Comparison of ENCODE assay signal across 9 cellular contexts in genomic region chr10:26890956-26891355, GRCh38. TPM values are rescaled to one million over a fixed set of nuclear protein-coding genes. Genes with fewer than 3 reads are reported as not detected.
DNase-seq lines count a peak whose midpoint lies in the region; ATAC-seq and TF ChIP-seq lines count a peak whose summit lies in the region.
"Had no signal": no experiment of that assay in that cellular context is flagged by ENCODE, and none has a peak within 500 bp of the region (broad histone marks: within the 10 kb centered on the region; RNA-seq: fewer than 3 reads in every experiment).

No MANE protein-coding gene starts in this region.

- H3K9me3 ChIP-seq in HEK293 (ENCODE audit: control insufficient read depth, insufficient read depth, low read depth, low read length), result no peaks in the 10 kb centered on the region
- H3K9me3 ChIP-seq in OCI-LY3 (ENCODE audit: insufficient read depth, low read length), result no peaks in the 10 kb centered on the region

- no peak overlapping the region for H3K9ac ChIP-seq in OCI-LY3 (ENCODE audit: low read length)

- TF ChIP-seq CTCF in HEK293 (tag by site-specific recombination; IDR thresholded peaks at IDR 0.05) (peak; percentile 47; the same call in 1 of the 2 replicates), OCI-LY3 (IDR thresholded peaks at IDR 0.05; ENCODE audit: low read depth, low read length) (peak; percentile 66)

- H3K36me3 Mint-ChIP-seq in activated naive CD8-positive, alpha-beta T cell treated with anti-CD3 and anti-CD28 coated beads, Interleukin-2, amount 10 ng/mL, durations not matched to agents 7 days and 5 days, result no peaks in the 10 kb centered on the region
- no peaks in the 10 kb centered on the region for H3K36me3 Mint-ChIP-seq in immature natural killer cell

- H3K4me3 Mint-ChIP-seq in activated naive CD8-positive, alpha-beta T cell treated with anti-CD3 and anti-CD28 coated beads, Interleukin-2, amount 10 ng/mL, durations not matched to agents 7 days and 5 days, result no peak overlapping the region
- no peak overlapping the region for H3K4me3 Mint-ChIP-seq in immature natural killer cell

- peak overlapping the region; percentile 57 for H3K4me2 ChIP-seq in OCI-LY3 (ENCODE audit: low read length)

- ATAC-seq in activated naive CD8-positive, alpha-beta T cell treated with anti-CD3 and anti-CD28 coated beads, Interleukin-2, amount 10 ng/mL, durations not matched to agents 7 days and 5 days (ENCODE audit: low read depth), result no peak
- no peak for ATAC-seq in GM21723 (IDR thresholded peaks at IDR 0.05; ENCODE audit: unreplicated experiment)

- peaks cover 2% of the 10 kb centered on the region for H3K4me1 Mint-ChIP-seq in activated naive CD8-positive, alpha-beta T cell treated with anti-CD3 and anti-CD28 coated beads, Interleukin-2, amount 10 ng/mL, durations not matched to agents 7 days and 5 days
- no peaks in the 10 kb centered on the region for H3K4me1 Mint-ChIP-seq in immature natural killer cell

- CTCF ChIA-PET in HEK293 (lab: Yijun Ruan, JAX), result interaction anchor here (0.6 to 1.1 kb wide), 5 partner anchors 14 to 472 kb away, joined by 3 to 6 read pairs (median 4); no protein-coding TSS in a partner anchor

- no peaks in the 10 kb centered on the region for H3K36me3 ChIP-seq in HEK293 (ENCODE audit: control insufficient read depth in 2 of 2, insufficient read depth in 1 of 2, low read length in 2 of 2)
- no peaks in the 10 kb centered on the region for H3K36me3 ChIP-seq in OCI-LY3 (replicated peaks; ENCODE audit: low read depth, low read length)

- no peak overlapping the region for H2AFZ ChIP-seq in OCI-LY3 (ENCODE audit: low read depth, low read length)

- peaks cover 5% of the 10 kb centered on the region for H3K27me3 Mint-ChIP-seq in activated naive CD8-positive, alpha-beta T cell treated with anti-CD3 and anti-CD28 coated beads, Interleukin-2, amount 10 ng/mL, durations not matched to agents 7 days and 5 days
- H3K27me3 Mint-ChIP-seq in immature natural killer cell (ENCODE audit: low read depth in 3 of 3), result peaks cover 0 to 12% (median 2%) of the 10 kb centered on the region in 3 donors

- DNase-seq in COLO668 (lab: John Stamatoyannopoulos, UW; ENCODE audit: unreplicated experiment) (peak; percentile 38), immature natural killer cell (peak; percentile 8 to 28 (median 17)), hippocampal formation (lab: John Stamatoyannopoulos, UW) (no peak)
- DNase-seq in activated naive CD8-positive, alpha-beta T cell treated with anti-CD3 and anti-CD28 coated beads, Interleukin-2, amount 10 ng/mL, durations not matched to agents 7 days and 5 days, result peak; percentile 46
- DNase-seq in stimulated activated CD4-positive, alpha-beta T cell treated with anti-CD3 and anti-CD28 coated beads, Interleukin-4, amount 100 ng/mL, for 1 hour, result peak; percentile 24

- no peaks in the 10 kb centered on the region for H4K20me1 ChIP-seq in OCI-LY3 (ENCODE audit: insufficient read depth, low read length)

- H3K79me2 ChIP-seq in OCI-LY3 (ENCODE audit: low read length), result no peaks in the 10 kb centered on the region

- H3K4me1 ChIP-seq in HEK293 (ENCODE audit: control insufficient read depth, insufficient read depth, low read length), result no peaks in the 10 kb centered on the region
- peaks cover 14% of the 10 kb centered on the region for H3K4me1 ChIP-seq in OCI-LY3 (ENCODE audit: low read length)

- no peak overlapping the region for H3K27ac Mint-ChIP-seq in activated naive CD8-positive, alpha-beta T cell treated with anti-CD3 and anti-CD28 coated beads, Interleukin-2, amount 10 ng/mL, durations not matched to agents 7 days and 5 days
- H3K27ac Mint-ChIP-seq in immature natural killer cell, result no peak overlapping the region

- POLR2A ChIA-PET in HEK293 (lab: Yijun Ruan, JAX), result no interaction called here
- POLR2A ChIA-PET in activated naive CD8-positive, alpha-beta T cell treated with anti-CD3 and anti-CD28 coated beads, Interleukin-2, amount 10 ng/mL, durations not matched to agents 7 days and 5 days (lab: Charles Lee), result no interaction called here

- no peak overlapping the region for H3K4me3 ChIP-seq in HEK293 (ENCODE audit: low read depth, low read length)
- no peak overlapping the region for H3K4me3 ChIP-seq in OCI-LY3 (ENCODE audit: low read length)
- H3K4me3 ChIP-seq: skin epidermis had no signal

- H3K27ac ChIP-seq in HEK293 (ENCODE audit: extremely low read depth, low read depth, low read length) (no peak overlapping the region), OCI-LY3 (ENCODE audit: low read length) (no peak overlapping the region)
- H3K27ac ChIP-seq: skin epidermis had no signal

- H3K9me3 Mint-ChIP-seq in activated naive CD8-positive, alpha-beta T cell treated with anti-CD3 and anti-CD28 coated beads, Interleukin-2, amount 10 ng/mL, durations not matched to agents 7 days and 5 days, result peaks cover 2% of the 10 kb centered on the region
- peaks cover 0 to 5% (median 3%) of the 10 kb centered on the region in 6 donors for H3K9me3 Mint-ChIP-seq in immature natural killer cell

- H3K27me3 ChIP-seq in OCI-LY3 (ENCODE audit: low read depth, low read length), result no peaks in the 10 kb centered on the region

TF ChIP-seq in HEK293, 187 proteins besides CTCF, POLR2A, EP300 and RAD21:
- TF ChIP-seq ZNF514 (tag by site-specific recombination; IDR thresholded peaks at IDR 0.05) (no peak), SCRT1 (tag by site-specific recombination; IDR thresholded peaks at IDR 0.05; ENCODE audit: borderline replicate concordance) (no peak), ZSCAN4 (tag by site-specific recombination; IDR thresholded peaks at IDR 0.05) (peak; percentile 90), ZBTB48 (tag by site-specific recombination; IDR thresholded peaks at IDR 0.05) (peak; percentile 32; the same call in 1 of the 2 replicates), ZSCAN16 (tag by site-specific recombination; IDR thresholded peaks at IDR 0.05) (no peak), ZNF211 (tag by site-specific recombination; IDR thresholded peaks at IDR 0.05; ENCODE audit: low read depth) (peak; percentile 29; the same call in 1 of the 2 replicates), ZNF654 (tag by site-specific recombination; IDR thresholded peaks at IDR 0.05; ENCODE audit: low read depth) (peak; percentile 84), RBAK (tag by site-specific recombination; IDR thresholded peaks at IDR 0.05) (no peak), ZNF18 (tag by site-specific recombination; IDR thresholded peaks at IDR 0.05) (0 out of 2 replicates have a peak, but pooled peaks have one; percentile 16), HOXA7 (CRISPR knock-in tag; IDR thresholded peaks at IDR 0.05; ENCODE audit: borderline replicate concordance) (no peak), KLF8 (tag by site-specific recombination; IDR thresholded peaks at IDR 0.05) (peak; percentile 17; the same call in 1 of the 2 replicates), ZNF2 (tag by site-specific recombination; IDR thresholded peaks at IDR 0.05) (peak; percentile 85; the same call in 1 of the 2 replicates), ZNF529 (tag by site-specific recombination; IDR thresholded peaks at IDR 0.05; ENCODE audit: insufficient replicate concordance) (no peak), ZNF792 (tag by site-specific recombination; IDR thresholded peaks at IDR 0.05) (peak; percentile 55; the same call in 1 of the 2 replicates)

RNA-seq across cellular contexts. Expression of gene ABI1, which starts 30.2 kb away (rescaled TPM):
- total RNA-seq in activated naive CD8-positive, alpha-beta T cell treated with anti-CD3 and anti-CD28 coated beads, Interleukin-2, amount 10 ng/mL, durations not matched to agents 7 days and 5 days, result 10 to 100 TPM; 54.5 to 54.6 TPM
- 10 to 100 TPM; 65.0 to 85.3 (median 84.0) TPM for polyA plus RNA-seq in immature natural killer cell

Comparison
In these comparisons a context has a peak if more than half of its experiments do, and no peak if none do; other contexts are left out.
1. DNase-seq: peak in COLO668 (single experiment), activated naive CD8-positive, alpha-beta T cell treated with anti-CD3 and anti-CD28 coated beads, Interleukin-2, amount 10 ng/mL, durations not matched to agents 7 days and 5 days (single experiment), immature natural killer cell (3 of 3) and stimulated activated CD4-positive, alpha-beta T cell treated with anti-CD3 and anti-CD28 coated beads, Interleukin-4, amount 100 ng/mL, for 1 hour (single experiment); none in hippocampal formation (0 of 2).